ENCODE assay signal across 12 cellular contexts in the genomic region with DNA sequence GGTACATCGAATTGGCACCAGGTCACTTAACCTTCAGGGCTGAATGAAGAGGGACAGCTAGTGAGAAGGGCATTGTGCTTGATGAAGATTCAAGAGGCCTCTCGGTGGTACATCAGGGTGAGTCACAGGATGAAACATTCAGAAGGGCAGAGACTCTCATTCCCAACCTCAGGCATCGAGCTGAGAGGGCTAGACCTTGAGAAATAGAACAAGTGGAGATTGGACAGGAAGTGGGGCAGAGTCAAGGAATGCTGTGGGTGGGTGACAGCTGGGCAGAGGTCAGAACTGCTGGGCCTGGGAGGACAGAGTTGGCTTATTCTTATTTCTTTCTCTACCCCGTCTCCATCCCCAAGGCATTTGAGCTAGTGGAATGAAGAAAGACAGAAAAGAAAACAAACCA.
DNase-seq lines count a peak whose midpoint lies in the region; ATAC-seq and TF ChIP-seq lines count a peak whose summit lies in the region.
"Had no signal": no experiment of that assay in that cellular context is flagged by ENCODE, and none has a peak within 500 bp of the region (broad histone marks: within the 10 kb centered on the region; RNA-seq: fewer than 3 reads in every experiment).

No MANE protein-coding gene starts in this region.

- no peak overlapping the region for H2AK5ac ChIP-seq in neuronal stem cell (ENCODE audit: low read depth, low read length)

- H3K4me3 Mint-ChIP-seq in endodermal cell = no peak overlapping the region
- H3K4me3 Mint-ChIP-seq in stimulated activated naive CD8-positive, alpha-beta T cell treated with anti-CD3 and anti-CD28 coated beads, Interleukin-15, amount 100 ng/mL, for 72 hours = no peak overlapping the region
- H3K4me3 Mint-ChIP-seq: stimulated activated naive B cell treated with anti-CD40 and anti-IgM and Interleukin-4, amounts not matched to agents 10 μg/mL and 1 μg/mL and 100 μg/mL, for 72 hours had no signal

- no peak for TF ChIP-seq CTCF in endodermal cell (conservative IDR thresholded peaks at IDR 0.05)

- H3K4me1 ChIP-seq in endodermal cell (ENCODE audit: control insufficient read depth, insufficient read depth, low read length) (no peaks in the 10 kb centered on the region), neuronal stem cell (ENCODE audit: control insufficient read depth in 2 of 2, insufficient read depth in 1 of 2, low read depth in 1 of 2, low read length in 2 of 2) (peaks cover 0 to 14% of the 10 kb centered on the region in 2 donors)
- H3K4me1 ChIP-seq: ascending aorta had no signal

- H3K4me2 ChIP-seq in neuronal stem cell (ENCODE audit: insufficient read depth, low read length, poor library complexity, severe bottlenecking) = no peak overlapping the region

- H3K36me3 Mint-ChIP-seq in endodermal cell (ENCODE audit: low read depth) = no peaks in the 10 kb centered on the region
- H3K36me3 Mint-ChIP-seq: stimulated activated naive B cell treated with anti-CD40 and anti-IgM and Interleukin-4, amounts not matched to agents 10 μg/mL and 1 μg/mL and 100 μg/mL, for 72 hours had no signal

- H3K4me1 Mint-ChIP-seq in endodermal cell = peaks cover 7% of the 10 kb centered on the region
- H3K4me1 Mint-ChIP-seq in stimulated activated naive CD8-positive, alpha-beta T cell treated with anti-CD3 and anti-CD28 coated beads, Interleukin-15, amount 100 ng/mL, for 72 hours = peaks cover 27% of the 10 kb centered on the region

- no peaks in the 10 kb centered on the region for H3K79me1 ChIP-seq in neuronal stem cell (ENCODE audit: low read depth, low read length)

- WGBS in endodermal cell (ENCODE audit: insufficient coverage in 1 of 2, insufficient read length in 1 of 2), 2 experiments = 83 to 94% methylated on average over 2 to 4 of the region's 4 CpGs
- WGBS in neuronal stem cell (ENCODE audit: extremely low coverage in 2 of 2, insufficient read length in 2 of 2, insufficient replicate concordance in 1 of 2), 2 donors = no CpG with 5 or more reads among the region's 4 CpGs

- no peak for ATAC-seq in stimulated activated naive CD8-positive, alpha-beta T cell treated with anti-CD3 and anti-CD28 coated beads, Interleukin-15, amount 100 ng/mL, for 72 hours
- ATAC-seq: stimulated activated naive B cell treated with anti-CD40 and anti-IgM and Interleukin-4, amounts not matched to agents 10 μg/mL and 1 μg/mL and 100 μg/mL, for 72 hours had no signal

- peak; percentile 76 for DNase-seq in COLO829 (ENCODE audit: low spot score)
- peak; percentile 95 for DNase-seq in HT1080 (ENCODE audit: low read depth)
- peak; percentile 13 for DNase-seq in endodermal cell
- DNase-seq in neuronal stem cell (ENCODE audit: low spot score) = no peak
- DNase-seq in NCI-H1436 treated with DMSO at 0.1 percent for 48 hours (lab: John Stamatoyannopoulos, UW) = no peak
- no peak for DNase-seq in stimulated activated naive CD8-positive, alpha-beta T cell treated with anti-CD3 and anti-CD28 coated beads, Interleukin-15, amount 100 ng/mL, for 72 hours
- DNase-seq in stimulated activated CD4-positive, alpha-beta T cell treated with anti-CD3 and anti-CD28 coated beads, Interleukin-2, amount 100 ng/mL, for 24 hours = no peak
- DNase-seq in activated CD4-positive, CD25-positive, alpha-beta regulatory T cell treated with anti-CD3 and anti-CD28 coated beads, Interleukin-2, amount 50 U/mL, for 72 hours = no peak
- DNase-seq: DMS 273 treated with DMSO at 0.1 percent for 48 hours; NCI-H2227 treated with DMSO at 0.1 percent for 48 hours; stimulated activated naive B cell treated with anti-CD40 and anti-IgM and Interleukin-4, amounts not matched to agents 10 μg/mL and 1 μg/mL and 100 μg/mL, for 72 hours had no signal

- H3K27me3 Mint-ChIP-seq in endodermal cell (ENCODE audit: insufficient read depth) = peaks cover 50% of the 10 kb centered on the region
- no peaks in the 10 kb centered on the region for H3K27me3 Mint-ChIP-seq in stimulated activated naive CD8-positive, alpha-beta T cell treated with anti-CD3 and anti-CD28 coated beads, Interleukin-15, amount 100 ng/mL, for 72 hours

- H3K4ac ChIP-seq in neuronal stem cell (ENCODE audit: low read length) = no peak overlapping the region

- peaks cover 8% of the 10 kb centered on the region for H3K9me3 Mint-ChIP-seq in endodermal cell
- peaks cover 2 to 7% of the 10 kb centered on the region in 2 donors for H3K9me3 Mint-ChIP-seq in stimulated activated naive CD8-positive, alpha-beta T cell treated with anti-CD3 and anti-CD28 coated beads, Interleukin-15, amount 100 ng/mL, for 72 hours
- H3K9me3 Mint-ChIP-seq: stimulated activated naive B cell treated with anti-CD40 and anti-IgM and Interleukin-4, amounts not matched to agents 10 μg/mL and 1 μg/mL and 100 μg/mL, for 72 hours had no signal

- no peak overlapping the region for H2BK12ac ChIP-seq in neuronal stem cell (ENCODE audit: low read length)

- no peak overlapping the region for H3K4me3 ChIP-seq in endodermal cell (ENCODE audit: low read length)
- H3K4me3 ChIP-seq in neuronal stem cell (ENCODE audit: low read length in 2 of 2) = no peak overlapping the region
- H3K4me3 ChIP-seq: ascending aorta had no signal

- no peak overlapping the region for H3K18ac ChIP-seq in neuronal stem cell (ENCODE audit: low read length)

- no peak overlapping the region for H3K27ac Mint-ChIP-seq in endodermal cell
- H3K27ac Mint-ChIP-seq in stimulated activated naive CD8-positive, alpha-beta T cell treated with anti-CD3 and anti-CD28 coated beads, Interleukin-15, amount 100 ng/mL, for 72 hours = peak overlapping the region in 1 of 2 donors; percentile 72
- H3K27ac Mint-ChIP-seq: stimulated activated naive B cell treated with anti-CD40 and anti-IgM and Interleukin-4, amounts not matched to agents 10 μg/mL and 1 μg/mL and 100 μg/mL, for 72 hours had no signal

- H3K27ac ChIP-seq in endodermal cell (ENCODE audit: low read depth, low read length) (no peak overlapping the region), neuronal stem cell (replicated peaks; ENCODE audit: low read length) (no peak overlapping the region)
- H3K27ac ChIP-seq: ascending aorta had no signal

- peaks cover 14% of the 10 kb centered on the region for H3K9me3 ChIP-seq in endodermal cell (ENCODE audit: control insufficient read depth, low read length)
- peaks cover 0 to 2% of the 10 kb centered on the region in 2 donors for H3K9me3 ChIP-seq in neuronal stem cell (replicated peaks in 1 of 2; ENCODE audit: control insufficient read depth in 2 of 2, insufficient read depth in 1 of 2, low read depth in 1 of 2, low read length in 2 of 2)
- H3K9me3 ChIP-seq: ascending aorta had no signal

- H2BK120ac ChIP-seq in neuronal stem cell (ENCODE audit: low read depth, low read length) = no peak overlapping the region

- H2AFZ ChIP-seq in neuronal stem cell (ENCODE audit: low read length) = peak overlapping the region; percentile 38

- no peak overlapping the region for H2BK15ac ChIP-seq in neuronal stem cell (ENCODE audit: low read length)

- H4K8ac ChIP-seq in neuronal stem cell (ENCODE audit: low read depth, low read length) = no peak overlapping the region

- no peak overlapping the region for H3K23ac ChIP-seq in neuronal stem cell (ENCODE audit: low read depth, low read length, poor library complexity)

- H3K9ac ChIP-seq in endodermal cell (ENCODE audit: extremely low read depth, low read length, poor library complexity, severe bottlenecking) = no peak overlapping the region
- no peak overlapping the region for H3K9ac ChIP-seq in neuronal stem cell (ENCODE audit: low read depth, low read length, poor library complexity)

- no peak overlapping the region for H3K14ac ChIP-seq in neuronal stem cell (ENCODE audit: low read length)

- no peaks in the 10 kb centered on the region for H3K36me3 ChIP-seq in endodermal cell (ENCODE audit: control insufficient read depth, insufficient read depth, low read length)
- H3K36me3 ChIP-seq in neuronal stem cell (replicated peaks in 1 of 2; ENCODE audit: control insufficient read depth in 2 of 2, insufficient read depth in 2 of 2, low read length in 2 of 2) = no peaks in the 10 kb centered on the region
- H3K36me3 ChIP-seq: ascending aorta had no signal

- no peak overlapping the region for H2BK5ac ChIP-seq in neuronal stem cell (ENCODE audit: low read length)

- H4K91ac ChIP-seq in neuronal stem cell (ENCODE audit: low read depth, low read length, poor library complexity) = no peak overlapping the region

- H3K27me3 ChIP-seq in endodermal cell (ENCODE audit: control insufficient read depth, insufficient read depth, low read length, poor library complexity, severe bottlenecking) (peaks cover 46% of the 10 kb centered on the region), neuronal stem cell (ENCODE audit: control insufficient read depth in 3 of 3, insufficient read depth in 3 of 3, low read depth in 1 of 3, low read length in 3 of 3) (no peaks in the 10 kb centered on the region)
- H3K27me3 ChIP-seq: ascending aorta had no signal

Comparison
In these comparisons a context has a peak if more than half of its experiments do, and no peak if none do; other contexts are left out.
1. DNase-seq: peak in COLO829 (single experiment), HT1080 (single experiment) and endodermal cell (single experiment); none in neuronal stem cell (single experiment), NCI-H1436 treated with DMSO at 0.1 percent for 48 hours (single experiment), stimulated activated naive CD8-positive, alpha-beta T cell treated with anti-CD3 and anti-CD28 coated beads, Interleukin-15, amount 100 ng/mL, for 72 hours (0 of 2), stimulated activated CD4-positive, alpha-beta T cell treated with anti-CD3 and anti-CD28 coated beads, Interleukin-2, amount 100 ng/mL, for 24 hours (0 of 2) and activated CD4-positive, CD25-positive, alpha-beta regulatory T cell treated with anti-CD3 and anti-CD28 coated beads, Interleukin-2, amount 50 U/mL, for 72 hours (single experiment).